ENCODE assay signal across 14 cellular contexts in genomic region chr17:74935585-74936469, GRCh38. TPM values are rescaled to one million over a fixed set of nuclear protein-coding genes. Genes with fewer than 3 reads are reported as not detected.
DNase-seq lines count a peak whose midpoint lies in the region; ATAC-seq and TF ChIP-seq lines count a peak whose summit lies in the region.
"Had no signal": no experiment of that assay in that cellular context is flagged by ENCODE, and none has a peak within 500 bp of the region (broad histone marks: within the 10 kb centered on the region; RNA-seq: fewer than 3 reads in every experiment).

Gene OTOP3, plus strand, starts transcription at chr17:74935898. Its CDS starts 24 bp downstream, at chr17:74935922.

- H3K9me3 ChIP-seq in left ventricle myocardium inferior (replicated peaks): no peaks in the 10 kb centered on the region
- H3K9me3 ChIP-seq in RWPE2 (ENCODE audit: severe bottlenecking): no peaks in the 10 kb centered on the region
- H3K9me3 ChIP-seq in iPS-18c (ENCODE audit: control insufficient read depth, insufficient read depth, low read length): no peaks in the 10 kb centered on the region
- H3K9me3 ChIP-seq in suprapubic skin: no peaks in the 10 kb centered on the region

- TF ChIP-seq POLR2A in suprapubic skin (IDR thresholded peaks at IDR 0.05): no peak

- peak within 1 kb of the TSS; percentile 9 for H3K4me3 ChIP-seq in left ventricle myocardium inferior
- no peak within 1 kb of the TSS for H3K4me3 ChIP-seq in RWPE2 (ENCODE audit: severe bottlenecking)
- H3K4me3 ChIP-seq in iPS-18c (ENCODE audit: insufficient read depth, low read depth, low read length): peak within 1 kb of the TSS; percentile 31; the same call in 1 of the 2 replicates
- H3K4me3 ChIP-seq in suprapubic skin: peak within 1 kb of the TSS; percentile 17
- H3K4me3 ChIP-seq: GM12878 had no signal

- TF ChIP-seq CTCF in left ventricle myocardium inferior (IDR thresholded peaks at IDR 0.05; ENCODE audit: borderline replicate concordance): no peak
- no peak for TF ChIP-seq CTCF in RWPE2 (IDR thresholded peaks at IDR 0.05; ENCODE audit: poor library complexity, severe bottlenecking)
- no peak for TF ChIP-seq CTCF in suprapubic skin (IDR thresholded peaks at IDR 0.05)

- intact Hi-C loops in left ventricle myocardium inferior (cut with micrococcal nuclease) (no loop called here), Right ventricle myocardium inferior (cut with DNase I) (no loop called here)

- H3K27ac ChIP-seq in left ventricle myocardium inferior (replicated peaks) (no peak within 1 kb of the TSS), RWPE2 (ENCODE audit: poor library complexity, severe bottlenecking) (no peak within 1 kb of the TSS), suprapubic skin (no peak within 1 kb of the TSS)

- DNase-seq in left ventricle myocardium inferior (no peak), Right ventricle myocardium inferior (ENCODE audit: missing footprints) (no peak), RWPE2 (ENCODE audit: low spot score) (peak; percentile 60), suprapubic skin (ENCODE audit: low spot score in 2 of 2) (no peak), UCSD-AML1 (lab: John Stamatoyannopoulos, UW; ENCODE audit: unreplicated experiment) (no peak)
- no peak for DNase-seq in activated CD8-positive, alpha-beta T cell treated with anti-CD3 and anti-CD28 coated beads, Interleukin-2, amount 10 ng/mL, durations not matched to agents 7 days and 5 days
- DNase-seq: activated naive CD8-positive, alpha-beta T cell treated with anti-CD3 and anti-CD28 coated beads for 36 hours; DND-41; stimulated activated CD4-positive, alpha-beta T cell treated with anti-CD3 and anti-CD28 coated beads, Interleukin-4, amount 100 ng/mL, for 24 hours; stimulated activated naive CD4-positive, alpha-beta T cell treated with Interleukin-2 at 50 U/mL for 16 hours had no signal

- ATAC-seq in Right ventricle myocardium inferior: no peak
- ATAC-seq in RWPE2 (ENCODE audit: low read depth): no peak; the same call in 2 of the 3 replicates
- ATAC-seq in HG02938 (IDR thresholded peaks at IDR 0.05; ENCODE audit: unreplicated experiment): no peak
- no peak for ATAC-seq in activated CD8-positive, alpha-beta T cell treated with anti-CD3 and anti-CD28 coated beads, Interleukin-2, amount 10 ng/mL, durations not matched to agents 7 days and 5 days
- ATAC-seq: GM12878 had no signal

- no peaks in the 10 kb centered on the region for H3K4me1 Mint-ChIP-seq in activated CD8-positive, alpha-beta T cell treated with anti-CD3 and anti-CD28 coated beads, Interleukin-2, amount 10 ng/mL, durations not matched to agents 7 days and 5 days (ENCODE audit: low read depth)
- H3K4me1 Mint-ChIP-seq: activated naive CD8-positive, alpha-beta T cell treated with anti-CD3 and anti-CD28 coated beads for 36 hours had no signal

- peaks cover 64% of the 10 kb centered on the region for H3K27me3 Mint-ChIP-seq in activated CD8-positive, alpha-beta T cell treated with anti-CD3 and anti-CD28 coated beads, Interleukin-2, amount 10 ng/mL, durations not matched to agents 7 days and 5 days (ENCODE audit: low read depth)

- POLR2A ChIA-PET in activated CD8-positive, alpha-beta T cell treated with anti-CD3 and anti-CD28 coated beads, Interleukin-2, amount 10 ng/mL, durations not matched to agents 7 days and 5 days (lab: Charles Lee): no interaction called here

- H3K36me3 Mint-ChIP-seq in activated CD8-positive, alpha-beta T cell treated with anti-CD3 and anti-CD28 coated beads, Interleukin-2, amount 10 ng/mL, durations not matched to agents 7 days and 5 days (ENCODE audit: low read depth): no peaks in the 10 kb centered on the region
- H3K36me3 Mint-ChIP-seq: activated naive CD8-positive, alpha-beta T cell treated with anti-CD3 and anti-CD28 coated beads for 36 hours had no signal

- CTCF ChIA-PET in activated CD8-positive, alpha-beta T cell treated with anti-CD3 and anti-CD28 coated beads, Interleukin-2, amount 10 ng/mL, durations not matched to agents 7 days and 5 days (lab: Charles Lee): interaction anchor here (1.3 kb wide), 1 partner anchor 26 kb away, joined by 3 read pairs; no protein-coding TSS in a partner anchor

- H3K27me3 ChIP-seq in left ventricle myocardium inferior (ENCODE audit: low read depth) (peaks cover 94% of the 10 kb centered on the region), RWPE2 (ENCODE audit: insufficient read depth, poor library complexity, severe bottlenecking) (peaks cover 29% of the 10 kb centered on the region), suprapubic skin (peaks cover 65% of the 10 kb centered on the region)

- H3K9me3 Mint-ChIP-seq in activated CD8-positive, alpha-beta T cell treated with anti-CD3 and anti-CD28 coated beads, Interleukin-2, amount 10 ng/mL, durations not matched to agents 7 days and 5 days (ENCODE audit: insufficient read depth): no peaks in the 10 kb centered on the region
- H3K9me3 Mint-ChIP-seq: activated naive CD8-positive, alpha-beta T cell treated with anti-CD3 and anti-CD28 coated beads for 36 hours had no signal

- H3K4me3 Mint-ChIP-seq in activated CD8-positive, alpha-beta T cell treated with anti-CD3 and anti-CD28 coated beads, Interleukin-2, amount 10 ng/mL, durations not matched to agents 7 days and 5 days: no peak within 1 kb of the TSS
- H3K4me3 Mint-ChIP-seq: activated naive CD8-positive, alpha-beta T cell treated with anti-CD3 and anti-CD28 coated beads for 36 hours had no signal

- WGBS in suprapubic skin: 5% methylated on average over 17 of the region's 78 CpGs

- H3K36me3 ChIP-seq in left ventricle myocardium inferior (no peaks in the 10 kb centered on the region), RWPE2 (ENCODE audit: low read depth) (no peaks in the 10 kb centered on the region), suprapubic skin (no peaks in the 10 kb centered on the region)

- no peak for TF ChIP-seq EP300 in suprapubic skin (IDR thresholded peaks at IDR 0.05)

- H3K4me1 ChIP-seq in left ventricle myocardium inferior (peaks cover 10% of the 10 kb centered on the region), RWPE2 (ENCODE audit: insufficient read depth, poor library complexity, severe bottlenecking) (no peaks in the 10 kb centered on the region), suprapubic skin (peaks cover 11% of the 10 kb centered on the region)

- no peak within 1 kb of the TSS for H3K27ac Mint-ChIP-seq in activated CD8-positive, alpha-beta T cell treated with anti-CD3 and anti-CD28 coated beads, Interleukin-2, amount 10 ng/mL, durations not matched to agents 7 days and 5 days
- H3K27ac Mint-ChIP-seq: activated naive CD8-positive, alpha-beta T cell treated with anti-CD3 and anti-CD28 coated beads for 36 hours had no signal

RNA-seq across cellular contexts. Expression of gene OTOP3, which starts in this region (rescaled TPM):
- total RNA-seq in left ventricle myocardium inferior (not detected), Right ventricle myocardium inferior (not detected), suprapubic skin (under 1 TPM in 2 of 4 donors, not detected in 2; 0.65 to 0.98 TPM)
- total RNA-seq in activated CD8-positive, alpha-beta T cell treated with anti-CD3 and anti-CD28 coated beads, Interleukin-2, amount 10 ng/mL, durations not matched to agents 7 days and 5 days: not detected
- total RNA-seq: activated naive CD8-positive, alpha-beta T cell treated with anti-CD3 and anti-CD28 coated beads for 36 hours; fibroblast of lung; GM12878 had no signal
